17 cellular contexts compared by ENCODE assay signal in genomic region chr18:68219274-68219673, GRCh38.
DNase-seq lines count a peak whose midpoint lies in the region; ATAC-seq, FAIRE-seq and TF ChIP-seq lines count a peak whose summit lies in the region.
"Had no signal": no experiment of that assay in that cellular context is flagged by ENCODE, and none has a peak within 500 bp of the region (broad histone marks: within the 10 kb centered on the region; RNA-seq: fewer than 3 reads in every experiment).

No MANE protein-coding gene starts in this region.

- H3K79me1 ChIP-seq in IMR-90 (ENCODE audit: low read depth in 1 of 2, low read length in 2 of 2), result no peaks in the 10 kb centered on the region

- H3K4me1 ChIP-seq in IMR-90 (ENCODE audit: control insufficient read depth, insufficient read depth, low read length), result peaks cover 1% of the 10 kb centered on the region; the same call in 1 of the 2 replicates
- peaks cover 6% of the 10 kb centered on the region for H3K4me1 ChIP-seq in smooth muscle cell (ENCODE audit: low read depth)

- no peak overlapping the region for H2AK9ac ChIP-seq in IMR-90 (replicated peaks; ENCODE audit: low read depth, low read length, poor library complexity)

- H4K5ac ChIP-seq in IMR-90 (ENCODE audit: low read depth, low read length), result no peak overlapping the region; the same call in 1 of the 2 replicates

- no peak for TF ChIP-seq RAD21 in IMR-90 (IDR thresholded peaks at IDR 0.05; ENCODE audit: low read length)

- H3K4ac ChIP-seq in IMR-90 (ENCODE audit: low read depth, low read length), result no peak overlapping the region

- intact Hi-C loops in IMR-90 (cut with micrococcal nuclease), result no loop called here

- H3K9me3 ChIP-seq in IMR-90 (ENCODE audit: control insufficient read depth, insufficient read depth, low read length) (no peaks in the 10 kb centered on the region), smooth muscle cell (replicated peaks; ENCODE audit: low read depth) (no peaks in the 10 kb centered on the region)

- no peak overlapping the region; the same call in 1 of the 2 replicates for H2BK20ac ChIP-seq in IMR-90 (ENCODE audit: low read depth, low read length)

- H4K8ac ChIP-seq in IMR-90 (ENCODE audit: low read depth in 2 of 2, low read length in 2 of 2), result peak overlapping the region in 1 of 2 experiments; percentile 44; a peak in 1 of 4 replicates

- H2AFZ ChIP-seq in IMR-90 (replicated peaks; ENCODE audit: low read length, poor library complexity) (no peak overlapping the region), smooth muscle cell (ENCODE audit: low read depth) (peak overlapping the region; percentile 39)

- FAIRE-seq in endometrium (lab: Jason Lieb, UNC), result peak; percentile 12
- FAIRE-seq: H1 had no signal

- no peak overlapping the region for H4K91ac ChIP-seq in IMR-90 (ENCODE audit: insufficient read depth, low read depth, low read length)

- H3K27ac ChIP-seq in IMR-90 (ENCODE audit: insufficient read depth, low read length) (no peak overlapping the region), smooth muscle cell (ENCODE audit: low read depth) (peak overlapping the region; percentile 69)
- H3K27ac ChIP-seq: SK-N-MC had no signal

- H2BK120ac ChIP-seq in IMR-90 (ENCODE audit: low read depth, low read length), result no peak overlapping the region

- H3K9ac ChIP-seq in IMR-90 (ENCODE audit: low read depth, low read length), result no peak overlapping the region
- no peak overlapping the region for H3K9ac ChIP-seq in smooth muscle cell (ENCODE audit: low read depth)

- no peak overlapping the region for H2AK5ac ChIP-seq in IMR-90 (ENCODE audit: low read depth, low read length)

- no peak overlapping the region for H3K56ac ChIP-seq in IMR-90 (ENCODE audit: extremely low read depth, insufficient read depth, low read length)

- no peak overlapping the region for H3K14ac ChIP-seq in IMR-90 (replicated peaks; ENCODE audit: low read depth, low read length)

- no peaks in the 10 kb centered on the region for H4K20me1 ChIP-seq in IMR-90 (ENCODE audit: insufficient read depth, low read length)
- H4K20me1 ChIP-seq in smooth muscle cell (ENCODE audit: low read depth), result no peaks in the 10 kb centered on the region

- DNase-seq in DMS53 (lab: John Stamatoyannopoulos, UW) (peak; percentile 20), IMR-90 (no peak), smooth muscle cell (lab: John Stamatoyannopoulos, UW; ENCODE audit: unreplicated experiment) (no peak), HPDE6-E6E7 (ENCODE audit: extremely low spot score) (no peak)
- DNase-seq: AML-193; DMS79 treated with DMSO at 0.1 percent for 48 hours; GDM1; NCI-H1048; NCI-H146; NCI-H2227 treated with DMSO at 0.1 percent for 48 hours; NCI-H526 treated with DMSO at 0.1 percent for 48 hours; NK-92 treated with Interleukin-12 subunit alpha and Interleukin-12 subunit beta, amount 100 ng/mL, for 24 hours had no signal

- no peak overlapping the region for H3K23ac ChIP-seq in IMR-90 (ENCODE audit: low read depth, low read length)

- BruUV-seq in IMR-90 (replicated peaks; lab: Mats Ljungman, UMichigan), result no TSS peak

- no peak overlapping the region for H3K4me3 ChIP-seq in IMR-90 (ENCODE audit: insufficient read depth, low read depth, low read length)
- H3K4me3 ChIP-seq in smooth muscle cell, result no peak overlapping the region
- H3K4me3 ChIP-seq: SK-N-MC had no signal

- ATAC-seq in IMR-90 (ENCODE audit: low read depth) (no peak), GM21528 (IDR thresholded peaks at IDR 0.05; ENCODE audit: low FRiP score, unreplicated experiment) (no peak), GM21723 (IDR thresholded peaks at IDR 0.05; ENCODE audit: unreplicated experiment) (no peak)

- in situ Hi-C loops in IMR-90 (cut with MboI; ENCODE audit: low sequenced_read_pairs), result no loop called here

- H3K27me3 ChIP-seq in IMR-90 (ENCODE audit: control insufficient read depth, insufficient read depth, low read length), result no peaks in the 10 kb centered on the region
- no peaks in the 10 kb centered on the region for H3K27me3 ChIP-seq in smooth muscle cell (ENCODE audit: low read depth)

- 0 out of 2 replicates have a peak, but pooled peaks cover 3% of the 10 kb centered on the region for H3K9me1 ChIP-seq in IMR-90 (ENCODE audit: insufficient read depth, low read length)

- WGBS in IMR-90 (ENCODE audit: extremely low coverage in 2 of 2, insufficient read length in 1 of 2), 2 experiments, result no CpG with 5 or more reads among the region's 2 CpGs
- 74% methylated on average over 2 of the region's 2 CpGs for WGBS in smooth muscle cell (ENCODE audit: low lambda C conversion rate)

- no peaks in the 10 kb centered on the region for H3K79me2 ChIP-seq in smooth muscle cell (ENCODE audit: low read depth)

- TF ChIP-seq CTCF in IMR-90 (conservative IDR thresholded peaks at IDR 0.05; ENCODE audit: low read depth, low read length) (no peak), smooth muscle cell (IDR thresholded peaks at IDR 0.05; ENCODE audit: borderline replicate concordance, insufficient read depth, poor library complexity, severe bottlenecking) (no peak)

- TF ChIP-seq POLR2A in IMR-90 (IDR thresholded peaks at IDR 0.05; ENCODE audit: low read depth, low read length), result no peak

- CTCF ChIA-PET in IMR-90 (lab: Yijun Ruan, JAX), result no interaction called here

- no peak overlapping the region for H2BK5ac ChIP-seq in IMR-90 (ENCODE audit: low read depth, low read length, poor library complexity, severe bottlenecking)

- no peak overlapping the region for H3K4me2 ChIP-seq in IMR-90 (ENCODE audit: low read depth, low read length)
- H3K4me2 ChIP-seq in smooth muscle cell, result no peak overlapping the region

- H3F3A ChIP-seq in smooth muscle cell (ENCODE audit: low read depth), result peaks cover 8% of the 10 kb centered on the region

- H2BK15ac ChIP-seq in IMR-90 (ENCODE audit: low read depth, low read length), result 0 out of 3 replicates have a peak overlapping the region, but pooled peaks have one; percentile 68

- peak overlapping the region; percentile 59; the same call in 1 of the 2 replicates for H3K18ac ChIP-seq in IMR-90 (ENCODE audit: low read depth, low read length)

- H3K36me3 ChIP-seq in IMR-90 (ENCODE audit: control insufficient read depth, insufficient read depth, low read length), result no peaks in the 10 kb centered on the region
- H3K36me3 ChIP-seq in smooth muscle cell (ENCODE audit: low read depth), result no peaks in the 10 kb centered on the region

- dilution Hi-C loops in IMR-90 (cut with HindIII; ENCODE audit: low sequenced_read_pairs, unreplicated experiment), result no loop called here

- POLR2A ChIA-PET in IMR-90 (lab: Charles Lee; ENCODE audit: unreplicated experiment), result no interaction called here

TF ChIP-seq in IMR-90, 13 proteins besides CTCF, POLR2A, EP300 and RAD21:
- TF ChIP-seq CEBPB (IDR thresholded peaks at IDR 0.05; ENCODE audit: low read depth, low read length) (no peak), BHLHE40 (IDR thresholded peaks at IDR 0.05; ENCODE audit: low read depth, low read length) (no peak), USF2 (IDR thresholded peaks at IDR 0.05; ENCODE audit: low read depth, low read length) (no peak), ELK1 (IDR thresholded peaks at IDR 0.05; ENCODE audit: borderline replicate concordance, low read depth, low read length) (no peak), MXI1 (IDR thresholded peaks at IDR 0.05; ENCODE audit: borderline replicate concordance, low read depth, low read length) (no peak), FOS (IDR thresholded peaks at IDR 0.05; ENCODE audit: low read depth, low read length) (no peak), MAFK (IDR thresholded peaks at IDR 0.05; ENCODE audit: low read depth, low read length) (no peak), SMC3 (IDR thresholded peaks at IDR 0.05; ENCODE audit: low read depth, low read length) (no peak), NFE2L2 (IDR thresholded peaks at IDR 0.05; ENCODE audit: low read depth, low read length) (no peak), MAZ (IDR thresholded peaks at IDR 0.05; ENCODE audit: borderline replicate concordance, low read depth, low read length) (no peak), CHD1 (IDR thresholded peaks at IDR 0.05; ENCODE audit: low read depth, low read length) (no peak), RCOR1 (IDR thresholded peaks at IDR 0.05; ENCODE audit: insufficient replicate concordance, low read length) (no peak)
